Comparison of ENCODE assay signal across 15 cellular contexts in genomic region chr1:36107394-36107793, GRCh38. TPM values are rescaled to one million over a fixed set of nuclear protein-coding genes. Genes with fewer than 3 reads are reported as not detected.
"Had no signal": no experiment of that assay in that cellular context is flagged by ENCODE, and none has a peak within 500 bp of the region (broad histone marks: within the 10 kb centered on the region; RNA-seq: fewer than 3 reads in every experiment).

No MANE protein-coding gene starts in this region.

- H3K27me3 ChIP-seq: ascending aorta, esophagus muscularis mucosa, ovary, right lobe of liver, testis had no signal

- DNase-seq: activated CD4-positive, alpha-beta T cell treated with anti-CD3 and anti-CD28 coated beads for 4 hours; activated CD8-positive, alpha-beta memory T cell treated with anti-CD3 and anti-CD28 coated beads, Interleukin-2, amount 50 U/mL, for 4 hours; activated CD8-positive, alpha-beta T cell treated with anti-CD3 and anti-CD28 coated beads, Interleukin-2, amount 10 ng/mL, durations not matched to agents 7 days and 5 days; activated naive CD4-positive, alpha-beta T cell treated with Interleukin-2 at 50 U/mL for 16 hours; hippocampal formation; kidney; left ventricle myocardium superior; ovary; right lobe of liver; testis had no signal

- H3K4me3 ChIP-seq: ascending aorta, esophagus muscularis mucosa, ovary, right lobe of liver, testis had no signal

- ATAC-seq: activated CD8-positive, alpha-beta T cell treated with anti-CD3 and anti-CD28 coated beads, Interleukin-2, amount 10 ng/mL, durations not matched to agents 7 days and 5 days; left ventricle myocardium superior; WTC11 had no signal

- H3K36me3 ChIP-seq: ascending aorta, esophagus muscularis mucosa, ovary, right lobe of liver had no signal

- H3K27ac ChIP-seq: ascending aorta, esophagus muscularis mucosa, ovary, right lobe of liver, testis had no signal

- H3K9me3 ChIP-seq: ascending aorta, esophagus muscularis mucosa, ovary, right lobe of liver, testis had no signal

- H3K4me1 ChIP-seq: ascending aorta, esophagus muscularis mucosa, right lobe of liver, testis had no signal

RNA-seq across cellular contexts. Expression of gene COL8A2, which starts 17.6 kb away (rescaled TPM):
- total RNA-seq: T-helper 2 cell treated with Interferon-gamma antibody and Interleukin-4, amounts not matched to agents 100 ng/mL and 5 ng/mL, for 36 hours had no signal

RNA-seq across cellular contexts. Expression of gene TEKT2, which starts 23.5 kb away (rescaled TPM):
- total RNA-seq: activated CD8-positive, alpha-beta T cell treated with anti-CD3 and anti-CD28 coated beads, Interleukin-2, amount 10 ng/mL, durations not matched to agents 7 days and 5 days; ascending aorta; fibroblast of villous mesenchyme; left ventricle myocardium superior; right lobe of liver; T-helper 2 cell treated with Interferon-gamma antibody and Interleukin-4, amounts not matched to agents 100 ng/mL and 5 ng/mL, for 36 hours had no signal
